ENCODE assay signal across 1 cellular context in the genomic region with DNA sequence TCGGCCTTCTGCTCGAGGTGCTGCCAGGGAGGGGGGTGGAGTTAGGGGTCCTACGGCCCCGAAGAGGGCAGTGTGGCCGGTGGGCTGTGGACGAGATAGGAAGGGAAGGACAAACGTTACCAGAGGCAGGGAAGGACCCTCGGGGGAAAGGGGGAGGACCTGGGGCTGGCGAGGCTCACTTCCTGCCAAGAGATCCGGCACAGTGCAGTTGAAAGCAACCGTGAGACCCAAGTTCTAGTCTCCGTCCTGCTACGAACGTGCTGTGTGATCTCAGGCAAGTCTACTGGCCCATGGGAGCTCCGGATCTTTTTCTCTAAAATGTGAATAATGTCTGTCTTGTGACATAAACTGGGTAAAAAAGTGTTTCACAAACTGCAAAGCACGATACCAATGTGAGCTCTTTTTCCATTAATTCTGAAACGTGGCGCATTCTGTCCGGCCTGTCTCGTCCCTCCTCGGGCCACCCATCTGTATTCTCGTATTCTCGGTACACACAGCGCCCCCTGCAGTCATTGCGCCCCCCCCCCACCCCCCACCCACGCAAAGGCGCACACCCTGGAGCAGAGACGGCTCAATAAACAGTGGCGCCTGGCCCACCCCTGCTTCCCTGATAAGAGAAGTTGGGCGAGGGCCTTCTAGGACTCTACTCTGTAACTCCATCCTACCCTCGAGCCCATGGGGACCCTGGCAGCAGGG.
TF ChIP-seq lines count a peak whose summit lies in the region.

No MANE protein-coding gene starts in this region.

TF ChIP-seq in SK-N-SH, 30 proteins besides CTCF, POLR2A, EP300 and RAD21:
- no peak for TF ChIP-seq SIN3A (IDR thresholded peaks at IDR 0.05; ENCODE audit: borderline replicate concordance, low read depth, low read length)
- TF ChIP-seq, protein P1, sequence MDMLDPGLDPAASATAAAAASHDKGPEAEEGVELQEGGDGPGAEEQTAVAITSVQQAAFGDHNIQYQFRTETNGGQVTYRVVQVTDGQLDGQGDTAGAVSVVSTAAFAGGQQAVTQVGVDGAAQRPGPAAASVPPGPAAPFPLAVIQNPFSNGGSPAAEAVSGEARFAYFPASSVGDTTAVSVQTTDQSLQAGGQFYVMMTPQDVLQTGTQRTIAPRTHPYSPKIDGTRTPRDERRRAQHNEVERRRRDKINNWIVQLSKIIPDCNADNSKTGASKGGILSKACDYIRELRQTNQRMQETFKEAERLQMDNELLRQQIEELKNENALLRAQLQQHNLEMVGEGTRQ (IDR thresholded peaks at IDR 0.05; ENCODE audit: borderline replicate concordance, low read depth, low read length) = no peak
- no peak for TF ChIP-seq YY1 (IDR thresholded peaks at IDR 0.05; ENCODE audit: low read depth)
- TF ChIP-seq, protein P2, sequence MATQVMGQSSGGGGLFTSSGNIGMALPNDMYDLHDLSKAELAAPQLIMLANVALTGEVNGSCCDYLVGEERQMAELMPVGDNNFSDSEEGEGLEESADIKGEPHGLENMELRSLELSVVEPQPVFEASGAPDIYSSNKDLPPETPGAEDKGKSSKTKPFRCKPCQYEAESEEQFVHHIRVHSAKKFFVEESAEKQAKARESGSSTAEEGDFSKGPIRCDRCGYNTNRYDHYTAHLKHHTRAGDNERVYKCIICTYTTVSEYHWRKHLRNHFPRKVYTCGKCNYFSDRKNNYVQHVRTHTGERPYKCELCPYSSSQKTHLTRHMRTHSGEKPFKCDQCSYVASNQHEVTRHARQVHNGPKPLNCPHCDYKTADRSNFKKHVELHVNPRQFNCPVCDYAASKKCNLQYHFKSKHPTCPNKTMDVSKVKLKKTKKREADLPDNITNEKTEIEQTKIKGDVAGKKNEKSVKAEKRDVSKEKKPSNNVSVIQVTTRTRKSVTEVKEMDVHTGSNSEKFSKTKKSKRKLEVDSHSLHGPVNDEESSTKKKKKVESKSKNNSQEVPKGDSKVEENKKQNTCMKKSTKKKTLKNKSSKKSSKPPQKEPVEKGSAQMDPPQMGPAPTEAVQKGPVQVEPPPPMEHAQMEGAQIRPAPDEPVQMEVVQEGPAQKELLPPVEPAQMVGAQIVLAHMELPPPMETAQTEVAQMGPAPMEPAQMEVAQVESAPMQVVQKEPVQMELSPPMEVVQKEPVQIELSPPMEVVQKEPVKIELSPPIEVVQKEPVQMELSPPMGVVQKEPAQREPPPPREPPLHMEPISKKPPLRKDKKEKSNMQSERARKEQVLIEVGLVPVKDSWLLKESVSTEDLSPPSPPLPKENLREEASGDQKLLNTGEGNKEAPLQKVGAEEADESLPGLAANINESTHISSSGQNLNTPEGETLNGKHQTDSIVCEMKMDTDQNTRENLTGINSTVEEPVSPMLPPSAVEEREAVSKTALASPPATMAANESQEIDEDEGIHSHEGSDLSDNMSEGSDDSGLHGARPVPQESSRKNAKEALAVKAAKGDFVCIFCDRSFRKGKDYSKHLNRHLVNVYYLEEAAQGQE (IDR thresholded peaks at IDR 0.05; ENCODE audit: low read depth, low read length) = no peak
- no peak for TF ChIP-seq POLR2AphosphoS5 (IDR thresholded peaks at IDR 0.05; ENCODE audit: low read depth, low read length)
- TF ChIP-seq TEAD4 (IDR thresholded peaks at IDR 0.05; ENCODE audit: borderline replicate concordance, insufficient read depth) = no peak
- TF ChIP-seq MXI1 (IDR thresholded peaks at IDR 0.05; ENCODE audit: low read depth, low read length) = no peak
- TF ChIP-seq, protein P3, sequence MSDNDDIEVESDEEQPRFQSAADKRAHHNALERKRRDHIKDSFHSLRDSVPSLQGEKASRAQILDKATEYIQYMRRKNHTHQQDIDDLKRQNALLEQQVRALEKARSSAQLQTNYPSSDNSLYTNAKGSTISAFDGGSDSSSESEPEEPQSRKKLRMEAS (IDR thresholded peaks at IDR 0.05; ENCODE audit: low read depth) = no peak
- TF ChIP-seq FOSL2 (IDR thresholded peaks at IDR 0.05; ENCODE audit: borderline replicate concordance, low read depth) = no peak
- TF ChIP-seq GABPA (IDR thresholded peaks at IDR 0.05; ENCODE audit: low read depth) = no peak
- TF ChIP-seq PBX3 (IDR thresholded peaks at IDR 0.05) = no peak
- no peak for TF ChIP-seq ZBTB33 (IDR thresholded peaks at IDR 0.05; ENCODE audit: borderline replicate concordance, low read depth)
- TF ChIP-seq JUND (IDR thresholded peaks at IDR 0.05) = no peak
- TF ChIP-seq GATA2 (CRISPR knock-in tag; IDR thresholded peaks at IDR 0.05) = no peak; the same call in 1 of the 2 replicates
- TF ChIP-seq NRF1 (IDR thresholded peaks at IDR 0.05; ENCODE audit: low read depth, low read length) = no peak
- no peak for TF ChIP-seq MEF2A (IDR thresholded peaks at IDR 0.05; ENCODE audit: borderline replicate concordance, low read depth)
